Comparison of ENCODE assay signal across 13 cellular contexts in genomic region chr17:44327715-44328449, GRCh38. TPM values are rescaled to one million over a fixed set of nuclear protein-coding genes. Genes with fewer than 3 reads are reported as not detected.
DNase-seq lines count a peak whose midpoint lies in the region; ATAC-seq and TF ChIP-seq lines count a peak whose summit lies in the region.
"Had no signal": no experiment of that assay in that cellular context is flagged by ENCODE, and none has a peak within 500 bp of the region (broad histone marks: within the 10 kb centered on the region; RNA-seq: fewer than 3 reads in every experiment).

No MANE protein-coding gene starts in this region.

- H3K27ac ChIP-seq in right atrium auricular region = peak overlapping the region; percentile 92 to 99
- H3K27ac ChIP-seq in hepatocyte = no peak overlapping the region

- H4K20me1 ChIP-seq in hepatocyte (ENCODE audit: insufficient read depth, poor library complexity, severe bottlenecking) = no peaks in the 10 kb centered on the region

- H3K27ac Mint-ChIP-seq in activated naive CD8-positive, alpha-beta T cell = peak overlapping the region; percentile 41
- H3K27ac Mint-ChIP-seq in stimulated activated naive CD8-positive, alpha-beta T cell treated with anti-CD3 and anti-CD28 coated beads, Interleukin-15, amount 100 ng/mL, for 72 hours = no peak overlapping the region

- H3K9me3 ChIP-seq in right atrium auricular region = no peaks in the 10 kb centered on the region
- no peaks in the 10 kb centered on the region for H3K9me3 ChIP-seq in hepatocyte (ENCODE audit: low read depth)

- H2AFZ ChIP-seq in hepatocyte = no peak overlapping the region

- ATAC-seq in stimulated activated naive CD8-positive, alpha-beta T cell treated with anti-CD3 and anti-CD28 coated beads, Interleukin-15, amount 100 ng/mL, for 72 hours = no peak
- ATAC-seq: left ventricle myocardium superior had no signal

- no peak overlapping the region for H3K4me3 ChIP-seq in right atrium auricular region
- H3K4me3 ChIP-seq in hepatocyte = no peak overlapping the region

- H3K79me2 ChIP-seq in hepatocyte = peaks cover 12% of the 10 kb centered on the region

- no peaks in the 10 kb centered on the region for H3K9me2 ChIP-seq in hepatocyte (replicated peaks; ENCODE audit: insufficient read depth)

- H3K4me1 Mint-ChIP-seq in activated naive CD8-positive, alpha-beta T cell (ENCODE audit: low read depth) = peaks cover 24% of the 10 kb centered on the region
- H3K4me1 Mint-ChIP-seq in stimulated activated naive CD8-positive, alpha-beta T cell treated with anti-CD3 and anti-CD28 coated beads, Interleukin-15, amount 100 ng/mL, for 72 hours = peaks cover 37% of the 10 kb centered on the region

- H3K4me1 ChIP-seq in right atrium auricular region = peaks cover 0 to 35% of the 10 kb centered on the region in 2 donors
- H3K4me1 ChIP-seq in hepatocyte (ENCODE audit: insufficient read depth) = peaks cover 17% of the 10 kb centered on the region

- H3K36me3 Mint-ChIP-seq in activated naive CD8-positive, alpha-beta T cell = no peaks in the 10 kb centered on the region

- H3K36me3 ChIP-seq in right atrium auricular region (no peaks in the 10 kb centered on the region), hepatocyte (replicated peaks; ENCODE audit: insufficient read depth, low read depth) (no peaks in the 10 kb centered on the region)

- H3K9me3 Mint-ChIP-seq in activated naive CD8-positive, alpha-beta T cell (ENCODE audit: low read depth) = no peaks in the 10 kb centered on the region
- H3K9me3 Mint-ChIP-seq in stimulated activated naive CD8-positive, alpha-beta T cell treated with anti-CD3 and anti-CD28 coated beads, Interleukin-15, amount 100 ng/mL, for 72 hours = no peaks in the 10 kb centered on the region

- peak overlapping the region; percentile 61 for H3K4me3 Mint-ChIP-seq in activated naive CD8-positive, alpha-beta T cell
- peak overlapping the region; percentile 12 to 26 for H3K4me3 Mint-ChIP-seq in stimulated activated naive CD8-positive, alpha-beta T cell treated with anti-CD3 and anti-CD28 coated beads, Interleukin-15, amount 100 ng/mL, for 72 hours

- DNase-seq in right atrium auricular region (ENCODE audit: low spot score) (no peak), cardiac septum (ENCODE audit: low spot score) (no peak), hepatocyte (ENCODE audit: low spot score) (no peak), NCI-H128 (lab: John Stamatoyannopoulos, UW; ENCODE audit: unreplicated experiment) (no peak)
- DNase-seq in stimulated activated naive CD8-positive, alpha-beta T cell treated with anti-CD3 and anti-CD28 coated beads, Interleukin-15, amount 100 ng/mL, for 72 hours = no peak
- DNase-seq: GF-D8, left ventricle myocardium superior, NCI-H2081 treated with DMSO at 0.1 percent for 48 hours, T1000 had no signal

- intact Hi-C loops in cardiac septum (cut with DNase I) = loop anchor here (1.0 kb wide), 1 partner anchor 110 kb away; no protein-coding TSS in a partner anchor

- no peaks in the 10 kb centered on the region for H3K27me3 Mint-ChIP-seq in activated naive CD8-positive, alpha-beta T cell
- H3K27me3 Mint-ChIP-seq in stimulated activated naive CD8-positive, alpha-beta T cell treated with anti-CD3 and anti-CD28 coated beads, Interleukin-15, amount 100 ng/mL, for 72 hours = no peaks in the 10 kb centered on the region

- H3K4me2 ChIP-seq in hepatocyte = no peak overlapping the region

- WGBS in hepatocyte (ENCODE audit: low lambda C conversion rate, missing lambda C conversion rate) = 87% methylated on average over 7 of the region's 7 CpGs

- TF ChIP-seq CTCF in right atrium auricular region (IDR thresholded peaks at IDR 0.05) (no peak), hepatocyte (IDR thresholded peaks at IDR 0.05; ENCODE audit: poor library complexity) (no peak)

- H3K27me3 ChIP-seq in right atrium auricular region (no peaks in the 10 kb centered on the region), hepatocyte (no peaks in the 10 kb centered on the region)

RNA-seq across cellular contexts. Expression of gene SLC25A39, which starts 3.3 kb away (rescaled TPM):
- total RNA-seq in right atrium auricular region = 10 to 100 TPM; 60.4 to 83.3 TPM
- total RNA-seq in cardiac septum = 53.4 TPM
- total RNA-seq in hepatocyte = 92.7 and 108 TPM in 2 replicates
- polyA plus RNA-seq in hepatocyte = 179 and 191 TPM in 2 replicates

RNA-seq across cellular contexts. Expression of gene GRN, which starts 17.2 kb away (rescaled TPM):
- total RNA-seq in right atrium auricular region = 100 to 1,000 TPM; 258 to 290 TPM
- total RNA-seq in cardiac septum = 130 TPM
- total RNA-seq in hepatocyte = 210 and 299 TPM in 2 replicates
- 785 and 828 TPM in 2 replicates for polyA plus RNA-seq in hepatocyte

RNA-seq across cellular contexts. Expression of gene RUNDC3A, which starts 19.5 kb away (rescaled TPM):
- total RNA-seq in right atrium auricular region (1 to 10 TPM; 1.7 to 4.5 TPM), cardiac septum (0.97 TPM), hepatocyte (2.0 and 2.1 TPM in 2 replicates)
- polyA plus RNA-seq in hepatocyte = 0.40 and 2.3 TPM in 2 replicates

RNA-seq across cellular contexts. Expression of gene FAM171A2, which starts 35.8 kb away (rescaled TPM):
- total RNA-seq in right atrium auricular region (1 to 10 TPM; 2.4 to 3.3 TPM), cardiac septum (0.62 TPM), hepatocyte (12.8 and 13.9 TPM in 2 replicates)
- polyA plus RNA-seq in hepatocyte = 19.4 and 22.8 TPM in 2 replicates

RNA-seq across cellular contexts. Expression of gene SLC4A1, which starts 59.9 kb away (rescaled TPM):
- total RNA-seq in right atrium auricular region (1 to 10 TPM in 1 of 2 donors, under 1 TPM in 1; 0.47 to 1.1 TPM), cardiac septum (4.0 TPM), hepatocyte (not detected in 2 replicates)
- polyA plus RNA-seq in hepatocyte = not detected in 2 replicates
- total RNA-seq: bronchial epithelial cell, left ventricle myocardium superior, osteocyte had no signal
- polyA plus RNA-seq: BJ had no signal
